ENCODE assay signal across 9 cellular contexts in genomic region chr2:195021704-195022513, GRCh38.
A peak's percentile ranks its signal among the peaks of the same experiment; 100 is the strongest.
DNase-seq lines count a peak whose midpoint lies in the region; ATAC-seq and TF ChIP-seq lines count a peak whose summit lies in the region.
"Had no signal": no experiment of that assay in that cellular context is flagged by ENCODE, and none has a peak within 500 bp of the region (broad histone marks: within the 10 kb centered on the region; RNA-seq: fewer than 3 reads in every experiment).

No MANE protein-coding gene starts in this region.

- no peak overlapping the region for H4K8ac ChIP-seq in neuronal stem cell (ENCODE audit: low read depth, low read length)

- no peak overlapping the region for H3K23ac ChIP-seq in neuronal stem cell (ENCODE audit: low read depth, low read length, poor library complexity)

- no peak for TF ChIP-seq CTCF in mucosa of descending colon (IDR thresholded peaks at IDR 0.05)

- H3K9ac ChIP-seq in neuronal stem cell (ENCODE audit: low read depth, low read length, poor library complexity), result no peak overlapping the region

- intact Hi-C loops in mucosa of descending colon (cut with DNase I, micrococcal nuclease), result no loop called here
- intact Hi-C loops in left colon (cut with DNase I, micrococcal nuclease), result no loop called here

- H2BK15ac ChIP-seq in neuronal stem cell (ENCODE audit: low read length), result no peak overlapping the region

- no peak overlapping the region for H2AK5ac ChIP-seq in neuronal stem cell (ENCODE audit: low read depth, low read length)

- H3K18ac ChIP-seq in neuronal stem cell (ENCODE audit: low read length), result no peak overlapping the region

- H2BK5ac ChIP-seq in neuronal stem cell (ENCODE audit: low read length), result no peak overlapping the region

- no peaks in the 10 kb centered on the region for H3K79me1 ChIP-seq in neuronal stem cell (ENCODE audit: low read depth, low read length)

- no peaks in the 10 kb centered on the region for H3K27me3 ChIP-seq in neuronal stem cell (ENCODE audit: control insufficient read depth in 3 of 3, insufficient read depth in 3 of 3, low read depth in 1 of 3, low read length in 3 of 3)

- H4K91ac ChIP-seq in neuronal stem cell (ENCODE audit: low read depth, low read length, poor library complexity), result no peak overlapping the region

- peak; percentile 75 for ATAC-seq in GM18499 (IDR thresholded peaks at IDR 0.05; ENCODE audit: insufficient read depth, unreplicated experiment)
- peak; percentile 82 for ATAC-seq in GM19463 (IDR thresholded peaks at IDR 0.05; ENCODE audit: unreplicated experiment)
- ATAC-seq in HG03025 (IDR thresholded peaks at IDR 0.05; ENCODE audit: low FRiP score, unreplicated experiment), result peak; percentile 65
- ATAC-seq in mucosa of descending colon, result no peak
- ATAC-seq in left colon, result no peak

- H2BK12ac ChIP-seq in neuronal stem cell (ENCODE audit: low read length), result no peak overlapping the region

- no peak overlapping the region for H2AFZ ChIP-seq in neuronal stem cell (ENCODE audit: low read length)

- no peak overlapping the region for H3K4ac ChIP-seq in neuronal stem cell (ENCODE audit: low read length)

- no peak overlapping the region for H2BK120ac ChIP-seq in neuronal stem cell (ENCODE audit: low read depth, low read length)

- H3K4me3 ChIP-seq in mucosa of descending colon (no peak overlapping the region), neuronal stem cell (ENCODE audit: low read length in 2 of 2) (no peak overlapping the region)

- no peak overlapping the region for H3K27ac ChIP-seq in neuronal stem cell (replicated peaks; ENCODE audit: low read length)
- H3K27ac ChIP-seq: C4-2B had no signal

- peak; percentile 85 for DNase-seq in OCI-M1 (lab: John Stamatoyannopoulos, UW)
- DNase-seq in mucosa of descending colon, result no peak
- no peak for DNase-seq in neuronal stem cell (ENCODE audit: low spot score)
- no peak for DNase-seq in left colon
- no peak for DNase-seq in activated CD4-positive, alpha-beta T cell treated with anti-CD3 and anti-CD28 coated beads for 48 hours

- WGBS in neuronal stem cell (ENCODE audit: extremely low coverage in 2 of 2, insufficient read length in 2 of 2, insufficient replicate concordance in 1 of 2), 2 donors, result no CpG with 5 or more reads among the region's 3 CpGs

- H3K14ac ChIP-seq in neuronal stem cell (ENCODE audit: low read length), result no peak overlapping the region

- H3K4me1 ChIP-seq in mucosa of descending colon (ENCODE audit: low read depth), result no peaks in the 10 kb centered on the region
- no peaks in the 10 kb centered on the region for H3K4me1 ChIP-seq in neuronal stem cell (ENCODE audit: control insufficient read depth in 2 of 2, insufficient read depth in 1 of 2, low read depth in 1 of 2, low read length in 2 of 2)

- H3K9me3 ChIP-seq in mucosa of descending colon (no peaks in the 10 kb centered on the region), neuronal stem cell (replicated peaks in 1 of 2; ENCODE audit: control insufficient read depth in 2 of 2, insufficient read depth in 1 of 2, low read depth in 1 of 2, low read length in 2 of 2) (no peaks in the 10 kb centered on the region)

- H3K36me3 ChIP-seq in mucosa of descending colon (ENCODE audit: low read depth), result no peaks in the 10 kb centered on the region
- H3K36me3 ChIP-seq in neuronal stem cell (replicated peaks in 1 of 2; ENCODE audit: control insufficient read depth in 2 of 2, insufficient read depth in 2 of 2, low read length in 2 of 2), result no peaks in the 10 kb centered on the region

- H3K4me2 ChIP-seq in neuronal stem cell (ENCODE audit: insufficient read depth, low read length, poor library complexity, severe bottlenecking), result no peak overlapping the region

Comparison
In these comparisons a context has a peak if more than half of its experiments do, and no peak if none do; other contexts are left out.
1. ATAC-seq: peak in GM18499 (single experiment), GM19463 (single experiment) and HG03025 (single experiment); none in mucosa of descending colon (single experiment) and left colon (single experiment).